2 cellular contexts compared by ENCODE assay signal in genomic region chr1:40431385-40431784, GRCh38.
A peak's percentile ranks its signal among the peaks of the same experiment; 100 is the strongest.
TF ChIP-seq lines count a peak whose summit lies in the region.

No MANE protein-coding gene starts in this region.

TF ChIP-seq in HepG2, 621 proteins besides CTCF, POLR2A, EP300 and RAD21:
- no peak for TF ChIP-seq SMYD3 (CRISPR knock-in tag; IDR thresholded peaks at IDR 0.05)
- TF ChIP-seq ZNF7 (CRISPR knock-in tag; IDR thresholded peaks at IDR 0.05) = peak; percentile 92

TF ChIP-seq in K562, 482 proteins besides CTCF, POLR2A, EP300 and RAD21:
- TF ChIP-seq ZNF407 (IDR thresholded peaks at IDR 0.05; ENCODE audit: low read depth) (peak; percentile 48; the same call in 1 of the 2 replicates), MTA3 (IDR thresholded peaks at IDR 0.05; ENCODE audit: borderline replicate concordance) (no peak), RBM25 (IDR thresholded peaks at IDR 0.05; ENCODE audit: low read depth, low read length, severe bottlenecking) (peak; percentile 52), ZFP36 (IDR thresholded peaks at IDR 0.05; ENCODE audit: low read depth, low read length, partially characterized antibody) (peak; percentile 40)
TF ChIP-seq in K562: peak in this region for 3.
